8 cellular contexts compared by ENCODE assay signal in the genomic region with DNA sequence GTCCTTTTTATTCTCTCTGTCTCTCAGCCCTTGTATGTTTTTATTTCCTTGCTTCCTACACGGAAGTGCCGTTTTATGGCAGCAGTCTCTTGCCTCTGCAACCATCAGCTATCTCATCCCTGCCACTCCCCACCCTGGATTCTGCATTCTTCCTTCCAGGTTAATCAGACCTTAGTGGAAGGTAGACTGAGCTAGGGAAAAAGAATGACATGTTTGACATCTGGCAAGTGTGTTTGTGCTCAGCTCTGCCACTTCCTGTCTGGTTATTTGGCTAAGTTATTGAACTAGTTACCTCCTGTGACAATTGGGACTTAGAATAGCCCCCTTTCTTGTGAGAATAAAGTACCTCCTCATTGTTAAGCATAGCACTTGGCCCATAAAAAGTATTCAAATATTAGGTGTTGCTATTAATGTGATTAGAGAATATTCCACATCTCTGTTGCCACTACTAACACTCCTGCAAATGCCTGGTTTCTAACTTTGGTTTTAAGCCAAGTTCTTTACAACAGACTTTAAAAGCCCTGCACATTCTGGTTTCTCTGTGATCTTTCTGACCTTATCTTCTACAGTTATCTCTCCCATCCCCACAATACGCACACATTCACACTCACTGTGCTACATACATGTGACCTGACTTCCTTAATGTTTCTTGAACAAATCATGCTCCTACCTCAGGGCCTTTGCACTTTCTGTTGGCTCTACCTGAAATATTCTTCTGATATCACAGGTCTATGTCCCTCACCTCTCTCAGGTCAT.
DNase-seq lines count a peak whose midpoint lies in the region; ATAC-seq lines count a peak whose summit lies in the region.

No MANE protein-coding gene starts in this region.

- H3K36me3 Mint-ChIP-seq in dendritic cell treated with granulocyte-macrophage colony-stimulating factor and Interleukin-4, amounts not matched to agents 40 ng/mL and 50 ng/mL, for 4 days (ENCODE audit: low read depth): no peaks in the 10 kb centered on the region
- no peaks in the 10 kb centered on the region for H3K36me3 Mint-ChIP-seq in stimulated activated effector memory CD8-positive, alpha-beta T cell treated with anti-CD3 and anti-CD28 coated beads, Interleukin-12 subunit alpha, Interleukin-12 subunit beta, amount 100 ng/mL, for 72 hours

- H3K9me3 Mint-ChIP-seq in dendritic cell treated with granulocyte-macrophage colony-stimulating factor and Interleukin-4, amounts not matched to agents 40 ng/mL and 50 ng/mL, for 4 days: no peaks in the 10 kb centered on the region
- no peaks in the 10 kb centered on the region for H3K9me3 Mint-ChIP-seq in stimulated activated effector memory CD8-positive, alpha-beta T cell treated with anti-CD3 and anti-CD28 coated beads, Interleukin-12 subunit alpha, Interleukin-12 subunit beta, amount 100 ng/mL, for 72 hours

- intact Hi-C loops in dendritic cell treated with granulocyte-macrophage colony-stimulating factor and Interleukin-4, amounts not matched to agents 40 ng/mL and 50 ng/mL, for 4 days (cut with micrococcal nuclease): no loop called here

- DNase-seq in stimulated activated naive CD4-positive, alpha-beta T cell (lab: John Stamatoyannopoulos, UW): peak in 4 of 6 experiments; percentile 12 to 85 (median 76)
- no peak for DNase-seq in stimulated activated naive CD4-positive, alpha-beta T cell treated with Interleukin-2 at 50 U/mL for 16 hours (lab: John Stamatoyannopoulos, UW)
- no peak for DNase-seq in stimulated activated effector memory CD8-positive, alpha-beta T cell treated with anti-CD3 and anti-CD28 coated beads, Interleukin-12 subunit alpha, Interleukin-12 subunit beta, amount 100 ng/mL, for 72 hours (ENCODE audit: low spot score in 2 of 2)
- DNase-seq in DMS79 treated with DMSO at 0.1 percent for 48 hours (lab: John Stamatoyannopoulos, UW): no peak
- DNase-seq in activated CD8-positive, alpha-beta memory T cell treated with anti-CD3 and anti-CD28 coated beads for 24 hours: no peak

- peak overlapping the region; percentile 69 for H3K4me3 Mint-ChIP-seq in dendritic cell treated with granulocyte-macrophage colony-stimulating factor and Interleukin-4, amounts not matched to agents 40 ng/mL and 50 ng/mL, for 4 days
- peak overlapping the region; percentile 85 for H3K4me3 Mint-ChIP-seq in stimulated activated effector memory CD8-positive, alpha-beta T cell treated with anti-CD3 and anti-CD28 coated beads, Interleukin-12 subunit alpha, Interleukin-12 subunit beta, amount 100 ng/mL, for 72 hours

- ATAC-seq in HG03520 (IDR thresholded peaks at IDR 0.05; ENCODE audit: unreplicated experiment): peak; percentile 41
- ATAC-seq in stimulated activated effector memory CD8-positive, alpha-beta T cell treated with anti-CD3 and anti-CD28 coated beads, Interleukin-12 subunit alpha, Interleukin-12 subunit beta, amount 100 ng/mL, for 72 hours: peak; percentile 77
- ATAC-seq in HG03025 (IDR thresholded peaks at IDR 0.05; ENCODE audit: low FRiP score, unreplicated experiment): no peak

- peaks cover 17% of the 10 kb centered on the region for H3K4me1 Mint-ChIP-seq in dendritic cell treated with granulocyte-macrophage colony-stimulating factor and Interleukin-4, amounts not matched to agents 40 ng/mL and 50 ng/mL, for 4 days (ENCODE audit: low read depth)
- H3K4me1 Mint-ChIP-seq in stimulated activated effector memory CD8-positive, alpha-beta T cell treated with anti-CD3 and anti-CD28 coated beads, Interleukin-12 subunit alpha, Interleukin-12 subunit beta, amount 100 ng/mL, for 72 hours: peaks cover 28% of the 10 kb centered on the region

- peak overlapping the region; percentile 83 for H3K27ac Mint-ChIP-seq in dendritic cell treated with granulocyte-macrophage colony-stimulating factor and Interleukin-4, amounts not matched to agents 40 ng/mL and 50 ng/mL, for 4 days
- peak overlapping the region; percentile 99 for H3K27ac Mint-ChIP-seq in stimulated activated effector memory CD8-positive, alpha-beta T cell treated with anti-CD3 and anti-CD28 coated beads, Interleukin-12 subunit alpha, Interleukin-12 subunit beta, amount 100 ng/mL, for 72 hours

- no peaks in the 10 kb centered on the region for H3K27me3 Mint-ChIP-seq in dendritic cell treated with granulocyte-macrophage colony-stimulating factor and Interleukin-4, amounts not matched to agents 40 ng/mL and 50 ng/mL, for 4 days

Comparison
In these comparisons a context has a peak if more than half of its experiments do, and no peak if none do; other contexts are left out.
1. DNase-seq: peak in stimulated activated naive CD4-positive, alpha-beta T cell (4 of 6); none in stimulated activated naive CD4-positive, alpha-beta T cell treated with Interleukin-2 at 50 U/mL for 16 hours (single experiment), stimulated activated effector memory CD8-positive, alpha-beta T cell treated with anti-CD3 and anti-CD28 coated beads, Interleukin-12 subunit alpha, Interleukin-12 subunit beta, amount 100 ng/mL, for 72 hours (0 of 2), DMS79 treated with DMSO at 0.1 percent for 48 hours (single experiment) and activated CD8-positive, alpha-beta memory T cell treated with anti-CD3 and anti-CD28 coated beads for 24 hours (single experiment).